1 cellular context compared by ENCODE assay signal in the genomic region with DNA sequence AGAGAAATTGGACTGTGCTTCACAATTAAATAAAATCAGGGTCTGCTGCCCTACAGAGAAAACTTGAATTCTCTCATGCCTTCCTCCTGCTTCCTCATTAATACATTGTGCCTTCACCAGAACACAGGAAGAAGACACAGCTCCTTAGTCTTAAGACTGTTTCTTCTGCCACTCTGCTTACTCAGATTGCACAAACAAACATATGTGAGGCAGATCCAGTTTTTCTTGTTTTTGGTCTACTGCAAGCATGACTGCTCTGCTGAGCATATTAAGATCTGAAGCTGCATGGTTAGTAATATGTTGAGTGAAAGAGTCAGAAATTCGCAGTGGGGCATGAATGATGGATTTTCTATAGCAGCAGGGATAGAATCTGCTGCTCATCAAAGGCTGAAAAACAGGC.
TF ChIP-seq lines count a peak whose summit lies in the region.

No MANE protein-coding gene starts in this region.

TF ChIP-seq in GM23338, 12 proteins besides CTCF, POLR2A, EP300 and RAD21 (continued from another document):
- TF ChIP-seq, protein P1, sequence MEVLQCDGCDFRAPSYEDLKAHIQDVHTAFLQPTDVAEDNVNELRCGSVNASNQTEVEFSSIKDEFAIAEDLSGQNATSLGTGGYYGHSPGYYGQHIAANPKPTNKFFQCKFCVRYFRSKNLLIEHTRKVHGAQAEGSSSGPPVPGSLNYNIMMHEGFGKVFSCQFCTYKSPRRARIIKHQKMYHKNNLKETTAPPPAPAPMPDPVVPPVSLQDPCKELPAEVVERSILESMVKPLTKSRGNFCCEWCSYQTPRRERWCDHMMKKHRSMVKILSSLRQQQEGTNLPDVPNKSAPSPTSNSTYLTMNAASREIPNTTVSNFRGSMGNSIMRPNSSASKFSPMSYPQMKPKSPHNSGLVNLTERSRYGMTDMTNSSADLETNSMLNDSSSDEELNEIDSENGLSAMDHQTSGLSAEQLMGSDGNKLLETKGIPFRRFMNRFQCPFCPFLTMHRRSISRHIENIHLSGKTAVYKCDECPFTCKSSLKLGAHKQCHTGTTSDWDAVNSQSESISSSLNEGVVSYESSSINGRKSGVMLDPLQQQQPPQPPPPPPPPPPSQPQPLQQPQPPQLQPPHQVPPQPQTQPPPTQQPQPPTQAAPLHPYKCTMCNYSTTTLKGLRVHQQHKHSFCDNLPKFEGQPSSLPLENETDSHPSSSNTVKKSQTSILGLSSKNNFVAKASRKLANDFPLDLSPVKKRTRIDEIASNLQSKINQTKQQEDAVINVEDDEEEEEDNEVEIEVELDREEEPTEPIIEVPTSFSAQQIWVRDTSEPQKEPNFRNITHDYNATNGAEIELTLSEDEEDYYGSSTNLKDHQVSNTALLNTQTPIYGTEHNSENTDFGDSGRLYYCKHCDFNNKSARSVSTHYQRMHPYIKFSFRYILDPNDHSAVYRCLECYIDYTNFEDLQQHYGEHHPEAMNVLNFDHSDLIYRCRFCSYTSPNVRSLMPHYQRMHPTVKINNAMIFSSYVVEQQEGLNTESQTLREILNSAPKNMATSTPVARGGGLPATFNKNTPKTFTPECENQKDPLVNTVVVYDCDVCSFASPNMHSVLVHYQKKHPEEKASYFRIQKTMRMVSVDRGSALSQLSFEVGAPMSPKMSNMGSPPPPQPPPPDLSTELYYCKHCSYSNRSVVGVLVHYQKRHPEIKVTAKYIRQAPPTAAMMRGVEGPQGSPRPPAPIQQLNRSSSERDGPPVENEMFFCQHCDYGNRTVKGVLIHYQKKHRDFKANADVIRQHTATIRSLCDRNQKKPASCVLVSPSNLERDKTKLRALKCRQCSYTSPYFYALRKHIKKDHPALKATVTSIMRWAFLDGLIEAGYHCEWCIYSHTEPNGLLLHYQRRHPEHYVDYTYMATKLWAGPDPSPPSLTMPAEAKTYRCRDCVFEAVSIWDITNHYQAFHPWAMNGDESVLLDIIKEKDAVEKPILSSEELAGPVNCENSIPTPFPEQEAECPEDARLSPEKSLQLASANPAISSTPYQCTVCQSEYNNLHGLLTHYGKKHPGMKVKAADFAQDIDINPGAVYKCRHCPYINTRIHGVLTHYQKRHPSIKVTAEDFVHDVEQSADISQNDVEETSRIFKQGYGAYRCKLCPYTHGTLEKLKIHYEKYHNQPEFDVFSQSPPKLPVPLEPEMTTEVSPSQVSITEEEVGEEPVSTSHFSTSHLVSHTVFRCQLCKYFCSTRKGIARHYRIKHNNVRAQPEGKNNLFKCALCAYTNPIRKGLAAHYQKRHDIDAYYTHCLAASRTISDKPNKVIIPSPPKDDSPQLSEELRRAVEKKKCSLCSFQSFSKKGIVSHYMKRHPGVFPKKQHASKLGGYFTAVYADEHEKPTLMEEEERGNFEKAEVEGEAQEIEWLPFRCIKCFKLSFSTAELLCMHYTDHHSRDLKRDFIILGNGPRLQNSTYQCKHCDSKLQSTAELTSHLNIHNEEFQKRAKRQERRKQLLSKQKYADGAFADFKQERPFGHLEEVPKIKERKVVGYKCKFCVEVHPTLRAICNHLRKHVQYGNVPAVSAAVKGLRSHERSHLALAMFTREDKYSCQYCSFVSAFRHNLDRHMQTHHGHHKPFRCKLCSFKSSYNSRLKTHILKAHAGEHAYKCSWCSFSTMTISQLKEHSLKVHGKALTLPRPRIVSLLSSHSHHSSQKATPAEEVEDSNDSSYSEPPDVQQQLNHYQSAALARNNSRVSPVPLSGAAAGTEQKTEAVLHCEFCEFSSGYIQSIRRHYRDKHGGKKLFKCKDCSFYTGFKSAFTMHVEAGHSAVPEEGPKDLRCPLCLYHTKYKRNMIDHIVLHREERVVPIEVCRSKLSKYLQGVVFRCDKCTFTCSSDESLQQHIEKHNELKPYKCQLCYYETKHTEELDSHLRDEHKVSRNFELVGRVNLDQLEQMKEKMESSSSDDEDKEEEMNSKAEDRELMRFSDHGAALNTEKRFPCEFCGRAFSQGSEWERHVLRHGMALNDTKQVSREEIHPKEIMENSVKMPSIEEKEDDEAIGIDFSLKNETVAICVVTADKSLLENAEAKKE (CRISPR knock-in tag; IDR thresholded peaks at IDR 0.05): no peak
- TF ChIP-seq ZNF114 (CRISPR knock-in tag; IDR thresholded peaks at IDR 0.05) (no peak), JUNB (IDR thresholded peaks at IDR 0.05; ENCODE audit: unreplicated experiment) (no peak), ZNF331 (CRISPR knock-in tag; IDR thresholded peaks at IDR 0.05; ENCODE audit: low read depth) (no peak)
